9 cellular contexts compared by ENCODE assay signal in genomic region chr12:120110550-120111501, GRCh38. TPM values are rescaled to one million over a fixed set of nuclear protein-coding genes. Genes with fewer than 3 reads are reported as not detected.
DNase-seq lines count a peak whose midpoint lies in the region; ATAC-seq and TF ChIP-seq lines count a peak whose summit lies in the region.
"Had no signal": no experiment of that assay in that cellular context is flagged by ENCODE, and none has a peak within 500 bp of the region (broad histone marks: within the 10 kb centered on the region; RNA-seq: fewer than 3 reads in every experiment).

No MANE protein-coding gene starts in this region.

- H3K4me3 ChIP-seq in HUES64 (ENCODE audit: low read length): no peak overlapping the region
- H3K4me3 ChIP-seq in right atrium auricular region: no peak overlapping the region

- H3K27me3 ChIP-seq in HUES64 (ENCODE audit: insufficient read depth, low read length) (no peaks in the 10 kb centered on the region), right atrium auricular region (no peaks in the 10 kb centered on the region)

- 72% methylated on average over 26 of the region's 26 CpGs for WGBS in HUES64

- peak in 9 of 14 donors; percentile 14 to 57 (median 33) for DNase-seq in C1 segment of cervical spinal cord (lab: John Stamatoyannopoulos, UW)
- peak; percentile 75 for DNase-seq in GM20000 (ENCODE audit: low spot score)
- DNase-seq in activated CD8-positive, alpha-beta T cell treated with anti-CD3 and anti-CD28 coated beads, Interleukin-2, amount 10 ng/mL, durations not matched to agents 7 days and 5 days: peak; percentile 69
- peak; percentile 66 for DNase-seq in right atrium auricular region (ENCODE audit: low spot score)
- peak; percentile 12 to 14 for DNase-seq in stimulated activated CD8-positive, alpha-beta memory T cell treated with anti-CD3 and anti-CD28 coated beads, Interleukin-2, amount 100 ng/mL, for 1 hour (ENCODE audit: low read depth in 2 of 2)
- DNase-seq in COLO829 (ENCODE audit: low spot score): no peak
- no peak for DNase-seq in NCI-H345 treated with DMSO at 0.1 percent for 48 hours (lab: John Stamatoyannopoulos, UW; ENCODE audit: unreplicated experiment)

- peak overlapping the region; percentile 27 for H3K9ac ChIP-seq in HUES64 (ENCODE audit: low read depth, low read length)

- TF ChIP-seq CTCF in GM20000 (IDR thresholded peaks at IDR 0.05; ENCODE audit: extremely low read depth, missing control alignments) (no peak), right atrium auricular region (IDR thresholded peaks at IDR 0.05) (no peak)

- POLR2A ChIA-PET in activated CD8-positive, alpha-beta T cell treated with anti-CD3 and anti-CD28 coated beads, Interleukin-2, amount 10 ng/mL, durations not matched to agents 7 days and 5 days (lab: Charles Lee): interaction anchor here (1.0 to 3.4 kb wide), 5 partner anchors 8 to 181 kb away, joined by 3 to 12 read pairs (median 5); partner anchors contain the start of genes RNU4-2 and RPLP0

- H3K36me3 ChIP-seq in HUES64 (ENCODE audit: insufficient read depth, low read length) (peaks cover 12% of the 10 kb centered on the region), right atrium auricular region (peaks cover 10% of the 10 kb centered on the region)

- peak overlapping the region; percentile 77 for H3K27ac ChIP-seq in HUES64 (ENCODE audit: low read depth, low read length)
- peak overlapping the region in 1 of 2 donors; percentile 11 for H3K27ac ChIP-seq in right atrium auricular region

- H3K27ac Mint-ChIP-seq in activated CD8-positive, alpha-beta T cell treated with anti-CD3 and anti-CD28 coated beads, Interleukin-2, amount 10 ng/mL, durations not matched to agents 7 days and 5 days: peak overlapping the region; percentile 82

- peak; percentile 85 for ATAC-seq in activated CD8-positive, alpha-beta T cell treated with anti-CD3 and anti-CD28 coated beads, Interleukin-2, amount 10 ng/mL, durations not matched to agents 7 days and 5 days

- H3K9me3 Mint-ChIP-seq in activated CD8-positive, alpha-beta T cell treated with anti-CD3 and anti-CD28 coated beads, Interleukin-2, amount 10 ng/mL, durations not matched to agents 7 days and 5 days (ENCODE audit: insufficient read depth): no peaks in the 10 kb centered on the region

- H3K4me1 ChIP-seq in HUES64 (ENCODE audit: insufficient read depth, low read length): peaks cover 10% of the 10 kb centered on the region; the same call in 1 of the 2 replicates
- H3K4me1 ChIP-seq in right atrium auricular region: peaks cover 0 to 49% of the 10 kb centered on the region in 2 donors

- H3K27me3 Mint-ChIP-seq in activated CD8-positive, alpha-beta T cell treated with anti-CD3 and anti-CD28 coated beads, Interleukin-2, amount 10 ng/mL, durations not matched to agents 7 days and 5 days (ENCODE audit: low read depth): no peaks in the 10 kb centered on the region

- peaks cover 70% of the 10 kb centered on the region for H3K4me1 Mint-ChIP-seq in activated CD8-positive, alpha-beta T cell treated with anti-CD3 and anti-CD28 coated beads, Interleukin-2, amount 10 ng/mL, durations not matched to agents 7 days and 5 days (ENCODE audit: low read depth)

- H3K36me3 Mint-ChIP-seq in activated CD8-positive, alpha-beta T cell treated with anti-CD3 and anti-CD28 coated beads, Interleukin-2, amount 10 ng/mL, durations not matched to agents 7 days and 5 days (ENCODE audit: low read depth): peaks cover 62% of the 10 kb centered on the region

- no peaks in the 10 kb centered on the region for H3K9me3 ChIP-seq in HUES64 (ENCODE audit: insufficient read depth, low read depth, low read length)
- H3K9me3 ChIP-seq in right atrium auricular region: no peaks in the 10 kb centered on the region

- H3K4me3 Mint-ChIP-seq in activated CD8-positive, alpha-beta T cell treated with anti-CD3 and anti-CD28 coated beads, Interleukin-2, amount 10 ng/mL, durations not matched to agents 7 days and 5 days: peak overlapping the region; percentile 69
- H3K4me3 Mint-ChIP-seq: brain had no signal

- CTCF ChIA-PET in activated CD8-positive, alpha-beta T cell treated with anti-CD3 and anti-CD28 coated beads, Interleukin-2, amount 10 ng/mL, durations not matched to agents 7 days and 5 days (lab: Charles Lee): interaction anchor here (1.0 to 1.8 kb wide), 6 partner anchors 7 to 122 kb away, joined by 3 to 13 read pairs (median 5); partner anchors contain the start of gene BICDL1

RNA-seq across cellular contexts. Expression of gene RAB35, which starts 5.7 kb away (rescaled TPM):
- 34.7 TPM for polyA plus RNA-seq in HUES64 (2013, experiment 1 of 2)
- polyA plus RNA-seq in HUES64 (2013, experiment 2 of 2): 29.9 TPM
- total RNA-seq in activated CD8-positive, alpha-beta T cell treated with anti-CD3 and anti-CD28 coated beads, Interleukin-2, amount 10 ng/mL, durations not matched to agents 7 days and 5 days: 10 to 100 TPM; 61.0 to 64.6 TPM
- 10 to 100 TPM; 13.4 to 17.6 TPM for total RNA-seq in right atrium auricular region

Comparison
In these comparisons a context has a peak if more than half of its experiments do, and no peak if none do; other contexts are left out.
1. DNase-seq: peak in C1 segment of cervical spinal cord (9 of 14), GM20000 (single experiment), activated CD8-positive, alpha-beta T cell treated with anti-CD3 and anti-CD28 coated beads, Interleukin-2, amount 10 ng/mL, durations not matched to agents 7 days and 5 days (single experiment), right atrium auricular region (single experiment) and stimulated activated CD8-positive, alpha-beta memory T cell treated with anti-CD3 and anti-CD28 coated beads, Interleukin-2, amount 100 ng/mL, for 1 hour (2 of 2); none in COLO829 (single experiment) and NCI-H345 treated with DMSO at 0.1 percent for 48 hours (single experiment).